ENCODE assay signal across 18 cellular contexts in the genomic region with DNA sequence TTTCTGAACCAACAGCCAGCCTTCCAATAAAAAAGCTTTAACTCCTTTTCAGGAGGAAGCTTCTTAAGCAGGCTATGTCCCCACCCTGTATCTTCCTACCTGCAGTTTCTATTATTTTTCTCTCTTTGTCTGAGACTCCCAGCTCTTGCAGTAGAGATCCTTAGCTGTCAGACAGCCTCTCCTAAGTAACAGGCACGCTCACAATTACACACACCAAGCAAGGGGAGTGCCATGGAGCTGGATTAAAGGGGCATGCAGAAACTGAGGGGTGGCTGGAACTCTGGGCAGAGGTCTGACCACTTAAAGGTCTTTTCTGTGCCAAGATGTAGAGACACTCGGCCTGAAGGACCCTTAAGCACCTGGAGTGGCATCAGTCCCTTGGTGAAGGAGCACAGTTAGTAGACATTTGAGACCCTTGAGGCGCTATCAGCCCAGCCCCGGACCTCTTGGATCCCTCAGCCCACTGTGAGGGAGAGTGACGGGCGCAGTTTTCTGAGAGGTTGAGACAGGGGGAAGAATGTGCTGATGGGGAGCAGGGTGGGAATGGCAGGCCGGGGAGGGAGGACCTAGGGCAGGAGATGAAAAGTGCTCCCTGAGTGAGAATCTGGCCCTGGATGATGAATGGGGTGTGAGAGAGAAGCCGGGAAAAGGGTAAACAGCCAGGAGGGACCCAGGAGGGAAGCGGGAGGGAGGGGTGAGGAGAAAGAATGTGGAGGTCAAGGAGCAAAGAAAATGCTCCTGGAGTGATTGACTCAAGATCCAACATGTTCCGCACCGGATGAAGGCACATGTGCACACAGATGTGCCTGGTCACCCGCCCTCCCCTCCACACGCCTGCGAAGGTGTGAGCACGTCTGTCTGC. TPM values are rescaled to one million over a fixed set of nuclear protein-coding genes. Genes with fewer than 3 reads are reported as not detected.
DNase-seq lines count a peak whose midpoint lies in the region; ATAC-seq and TF ChIP-seq lines count a peak whose summit lies in the region.
"Had no signal": no experiment of that assay in that cellular context is flagged by ENCODE, and none has a peak within 500 bp of the region (broad histone marks: within the 10 kb centered on the region; RNA-seq: fewer than 3 reads in every experiment).

No MANE protein-coding gene starts in this region.

- H3K36me3 Mint-ChIP-seq in neural progenitor cell: peaks cover 15% of the 10 kb centered on the region
- no peaks in the 10 kb centered on the region for H3K36me3 Mint-ChIP-seq in activated CD4-positive, alpha-beta memory T cell treated with anti-CD3 and anti-CD28 coated beads, Interleukin-2, amount 10 ng/mL, durations not matched to agents 7 days and 5 days (ENCODE audit: low read depth)

- no peak for TF ChIP-seq CTCF in cardiac muscle cell (IDR thresholded peaks at IDR 0.05; ENCODE audit: low read depth, low read length)
- TF ChIP-seq CTCF in heart right ventricle (IDR thresholded peaks at IDR 0.05): no peak
- TF ChIP-seq CTCF in foreskin keratinocyte (conservative IDR thresholded peaks at IDR 0.05): no peak
- no peak for TF ChIP-seq CTCF in neural progenitor cell (IDR thresholded peaks at IDR 0.05)

- H3K27ac ChIP-seq in cardiac muscle cell: peak overlapping the region; percentile 66
- H3K27ac ChIP-seq in heart right ventricle: peak overlapping the region in 1 of 10 donors; percentile 61
- no peak overlapping the region for H3K27ac ChIP-seq in foreskin keratinocyte
- no peak overlapping the region for H3K27ac ChIP-seq in neural progenitor cell
- H3K27ac ChIP-seq: parathyroid adenoma had no signal

- H3K36me3 ChIP-seq in cardiac muscle cell (no peaks in the 10 kb centered on the region), heart right ventricle (peaks cover 0 to 12% (median 0%) of the 10 kb centered on the region in 9 donors), neural progenitor cell (no peaks in the 10 kb centered on the region)

- H3K4me3 ChIP-seq in cardiac muscle cell: no peak overlapping the region
- no peak overlapping the region for H3K4me3 ChIP-seq in heart right ventricle
- no peak overlapping the region for H3K4me3 ChIP-seq in neural progenitor cell
- H3K4me3 ChIP-seq: mucosa of descending colon, smooth muscle cell had no signal

- H4K20me1 ChIP-seq in neural progenitor cell (ENCODE audit: low read depth): peaks cover 4% of the 10 kb centered on the region

- H3K4me1 ChIP-seq in cardiac muscle cell (ENCODE audit: low read depth) (peaks cover 68% of the 10 kb centered on the region), heart right ventricle (peaks cover 30 to 98% (median 85%) of the 10 kb centered on the region in 9 donors), foreskin keratinocyte (peaks cover 28% of the 10 kb centered on the region), neural progenitor cell (peaks cover 59% of the 10 kb centered on the region)
- H3K4me1 ChIP-seq: parathyroid adenoma had no signal

- H3K9ac ChIP-seq in neural progenitor cell: no peak overlapping the region
- H3K9ac ChIP-seq: parathyroid adenoma had no signal

- no peak for ATAC-seq in heart right ventricle
- ATAC-seq in foreskin keratinocyte: peak; percentile 56
- ATAC-seq in HG02981 (IDR thresholded peaks at IDR 0.05; ENCODE audit: unreplicated experiment): no peak
- ATAC-seq: activated naive CD8-positive, alpha-beta T cell treated with anti-CD3 and anti-CD28 coated beads, Interleukin-2, amount 50 U/mL, for 24 hours; mucosa of descending colon; Right ventricle myocardium inferior had no signal

- no peaks in the 10 kb centered on the region for H3K79me2 ChIP-seq in neural progenitor cell (ENCODE audit: low read depth)
- H3K79me2 ChIP-seq: parathyroid adenoma had no signal

- WGBS in heart right ventricle, 2 donors: 83% methylated on average over 15 of the region's 15 CpGs

- peak in 1 of 2 donors; percentile 53 for DNase-seq in cardiac muscle cell (ENCODE audit: low read depth in 1 of 2, low spot score in 1 of 2)
- DNase-seq in heart right ventricle: no peak
- no peak for DNase-seq in foreskin keratinocyte
- DNase-seq in neural progenitor cell (ENCODE audit: low spot score): no peak
- DNase-seq in activated CD4-positive, alpha-beta memory T cell treated with anti-CD3 and anti-CD28 coated beads, Interleukin-2, amount 10 ng/mL, durations not matched to agents 7 days and 5 days: no peak
- no peak for DNase-seq in NCI-H2171 treated with DMSO at 0.1 percent for 48 hours (lab: John Stamatoyannopoulos, UW)
- DNase-seq in activated CD4-positive, alpha-beta T cell treated with anti-CD3 and anti-CD28 coated beads, Interleukin-2, amount 50 U/mL, for 48 hours: no peak
- DNase-seq: activated naive CD8-positive, alpha-beta T cell treated with anti-CD3 and anti-CD28 coated beads, Interleukin-2, amount 50 U/mL, for 24 hours; CD4-positive, alpha-beta T cell; central memory CD4-positive, alpha-beta T cell; effector CD4-positive, alpha-beta T cell; mucosa of descending colon; NCI-H1694 treated with DMSO at 0.1 percent for 48 hours had no signal

- no peak overlapping the region for H3K4me2 ChIP-seq in neural progenitor cell
- H3K4me2 ChIP-seq: smooth muscle cell had no signal

- no peaks in the 10 kb centered on the region for H3K9me3 Mint-ChIP-seq in neural progenitor cell
- H3K9me3 Mint-ChIP-seq in activated CD4-positive, alpha-beta memory T cell treated with anti-CD3 and anti-CD28 coated beads, Interleukin-2, amount 10 ng/mL, durations not matched to agents 7 days and 5 days: no peaks in the 10 kb centered on the region
- H3K9me3 Mint-ChIP-seq: activated naive CD8-positive, alpha-beta T cell treated with anti-CD3 and anti-CD28 coated beads, Interleukin-2, amount 50 U/mL, for 24 hours; CD4-positive, alpha-beta T cell; T-helper 1 cell treated with Interleukin-12 subunit alpha and Interleukin-12 subunit beta and Interleukin-4 antibody, amounts not matched to agents 30 μg/mL and 1 μg/mL, for 36 hours had no signal

- H3K27ac Mint-ChIP-seq in neural progenitor cell: peak overlapping the region; percentile 81
- H3K27ac Mint-ChIP-seq in activated CD4-positive, alpha-beta memory T cell treated with anti-CD3 and anti-CD28 coated beads, Interleukin-2, amount 10 ng/mL, durations not matched to agents 7 days and 5 days: no peak overlapping the region
- H3K27ac Mint-ChIP-seq: activated naive CD8-positive, alpha-beta T cell treated with anti-CD3 and anti-CD28 coated beads, Interleukin-2, amount 50 U/mL, for 24 hours; CD4-positive, alpha-beta T cell; T-helper 1 cell treated with Interleukin-12 subunit alpha and Interleukin-12 subunit beta and Interleukin-4 antibody, amounts not matched to agents 30 μg/mL and 1 μg/mL, for 36 hours had no signal

- H3K27me3 ChIP-seq in cardiac muscle cell: no peaks in the 10 kb centered on the region
- no peaks in the 10 kb centered on the region for H3K27me3 ChIP-seq in heart right ventricle
- H3K27me3 ChIP-seq in foreskin keratinocyte: no peaks in the 10 kb centered on the region
- H3K27me3 ChIP-seq in neural progenitor cell: no peaks in the 10 kb centered on the region

- H3K4me3 Mint-ChIP-seq in neural progenitor cell: no peak overlapping the region
- H3K4me3 Mint-ChIP-seq in activated CD4-positive, alpha-beta memory T cell treated with anti-CD3 and anti-CD28 coated beads, Interleukin-2, amount 10 ng/mL, durations not matched to agents 7 days and 5 days: no peak overlapping the region
- H3K4me3 Mint-ChIP-seq: activated naive CD8-positive, alpha-beta T cell treated with anti-CD3 and anti-CD28 coated beads, Interleukin-2, amount 50 U/mL, for 24 hours; CD4-positive, alpha-beta T cell; T-helper 1 cell treated with Interleukin-12 subunit alpha and Interleukin-12 subunit beta and Interleukin-4 antibody, amounts not matched to agents 30 μg/mL and 1 μg/mL, for 36 hours had no signal

- peaks cover 6% of the 10 kb centered on the region for H3K27me3 Mint-ChIP-seq in neural progenitor cell (ENCODE audit: insufficient read depth, low read depth)
- H3K27me3 Mint-ChIP-seq in activated CD4-positive, alpha-beta memory T cell treated with anti-CD3 and anti-CD28 coated beads, Interleukin-2, amount 10 ng/mL, durations not matched to agents 7 days and 5 days: peaks cover 54% of the 10 kb centered on the region

- no peaks in the 10 kb centered on the region for H3K9me3 ChIP-seq in cardiac muscle cell (ENCODE audit: low read depth)
- no peaks in the 10 kb centered on the region for H3K9me3 ChIP-seq in heart right ventricle
- H3K9me3 ChIP-seq in neural progenitor cell (ENCODE audit: low read depth): no peaks in the 10 kb centered on the region
- H3K9me3 ChIP-seq: mucosa of descending colon had no signal

- H2AFZ ChIP-seq in neural progenitor cell (replicated peaks): no peak overlapping the region
- H2AFZ ChIP-seq: parathyroid adenoma had no signal

- H3K4me1 Mint-ChIP-seq in neural progenitor cell: peaks cover 79% of the 10 kb centered on the region
- H3K4me1 Mint-ChIP-seq in activated CD4-positive, alpha-beta memory T cell treated with anti-CD3 and anti-CD28 coated beads, Interleukin-2, amount 10 ng/mL, durations not matched to agents 7 days and 5 days: no peaks in the 10 kb centered on the region

- H3F3A ChIP-seq in neural progenitor cell (ENCODE audit: low read depth): peaks cover 21% of the 10 kb centered on the region

- CTCF ChIA-PET in activated CD4-positive, alpha-beta memory T cell treated with anti-CD3 and anti-CD28 coated beads, Interleukin-2, amount 10 ng/mL, durations not matched to agents 7 days and 5 days (lab: Charles Lee): interaction anchor here (2.4 kb wide), 1 partner anchor 10 kb away, joined by 6 read pairs; no protein-coding TSS in a partner anchor

- intact Hi-C loops in heart right ventricle (cut with DNase I): loop anchor here in 3 of 10 donors (5.0 to 10.0 kb wide), 3 partner anchors 46 to 96 kb away; no protein-coding TSS in a partner anchor

- POLR2A ChIA-PET in activated CD4-positive, alpha-beta memory T cell treated with anti-CD3 and anti-CD28 coated beads, Interleukin-2, amount 10 ng/mL, durations not matched to agents 7 days and 5 days (lab: Charles Lee): no interaction called here

RNA-seq across cellular contexts. Expression of a gene that starts 13.3 kb away (rescaled TPM):
- total RNA-seq in cardiac muscle cell (35.1 and 55.3 TPM in 2 replicates), heart right ventricle (10 to 100 TPM; 13.4 to 31.6 (median 18.3) TPM), foreskin keratinocyte (18.9 and 20.6 TPM in 2 replicates), neural progenitor cell (ENCODE audit: low replicate concordance) (1.7 and 2.3 TPM in 2 replicates)
- polyA plus RNA-seq in cardiac muscle cell (23.2 and 35.6 TPM in 2 replicates), heart right ventricle (10 to 100 TPM in 1 of 2 donors, 1 to 10 TPM in 1; 6.1 to 11.0 TPM), foreskin keratinocyte (6.7 and 8.2 TPM in 2 replicates)
- total RNA-seq in activated CD4-positive, alpha-beta memory T cell treated with anti-CD3 and anti-CD28 coated beads, Interleukin-2, amount 10 ng/mL, durations not matched to agents 7 days and 5 days: under 1 TPM; 0.43 to 0.65 TPM
